In the genomic region with DNA sequence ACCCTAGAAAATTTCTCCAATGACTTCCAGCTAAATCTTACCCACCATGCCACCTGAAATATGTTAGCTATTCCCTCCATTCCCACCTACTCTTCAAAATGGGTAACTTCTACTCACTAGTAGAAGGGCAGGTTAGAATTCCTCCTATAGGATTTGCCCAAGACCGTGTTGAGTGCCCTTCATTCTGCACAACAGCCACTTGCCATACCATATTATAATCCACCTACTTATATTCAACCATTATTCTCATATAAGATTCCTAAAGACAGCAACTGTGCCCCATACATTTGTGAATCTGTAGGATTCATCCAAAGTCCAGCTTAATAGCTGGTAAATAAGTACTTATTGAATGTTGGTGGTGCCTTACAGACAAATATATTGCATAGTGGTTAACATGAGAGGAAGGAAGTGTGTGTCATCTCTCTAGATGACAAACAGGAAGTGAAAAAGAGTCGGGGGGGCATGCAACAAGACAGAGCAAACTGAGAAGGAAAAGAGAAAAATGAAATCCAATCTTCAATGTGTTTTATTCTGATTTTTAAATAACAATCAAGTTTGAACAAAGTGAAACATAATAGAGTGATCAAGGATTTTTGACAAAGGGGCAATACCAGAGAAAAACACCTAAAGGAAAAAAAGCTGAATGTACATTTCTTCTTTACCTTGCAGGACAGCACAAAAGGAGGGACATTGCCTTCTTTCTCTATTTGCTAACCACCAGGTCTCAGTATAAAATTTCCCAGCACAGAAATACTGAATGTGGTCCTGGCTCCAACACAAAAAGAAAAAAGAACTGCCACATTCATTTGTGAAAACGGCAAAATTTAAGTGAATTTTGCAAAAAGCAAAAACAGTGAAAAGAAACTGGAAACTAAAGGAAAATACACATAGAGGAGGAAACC, we compare ENCODE assay signal across 12 cellular contexts.
DNase-seq lines count a peak whose midpoint lies in the region; ATAC-seq, FAIRE-seq and TF ChIP-seq lines count a peak whose summit lies in the region.
"Had no signal": no experiment of that assay in that cellular context is flagged by ENCODE, and none has a peak within 500 bp of the region (broad histone marks: within the 10 kb centered on the region; RNA-seq: fewer than 3 reads in every experiment).

No MANE protein-coding gene starts in this region.

- intact Hi-C loops in activated T-helper 2 cell treated with anti-CD3 and anti-CD28 coated beads, Interferon-gamma antibody, Interleukin-2, Interleukin-4, amounts not matched to agents 10 μg/mL and 5 μg/mL and 100 μg/mL, durations not matched to agents 14 hours and 24 hours and 36 hours (cut with micrococcal nuclease), result no loop called here
- intact Hi-C loops in stomach (cut with DNase I; ENCODE audit: low total_unique reads), result no loop called here

- DNase-seq in A172 (ENCODE audit: low spot score), result peak; percentile 33
- peak; percentile 3 for DNase-seq in GM12865 (ENCODE audit: low read depth)
- peak; percentile 1 for DNase-seq in M059J (ENCODE audit: low read depth)
- no peak for DNase-seq in activated T-helper 2 cell treated with anti-CD3 and anti-CD28 coated beads, Interferon-gamma antibody, Interleukin-2, Interleukin-4, amounts not matched to agents 10 μg/mL and 5 μg/mL and 100 μg/mL, durations not matched to agents 14 hours and 24 hours and 36 hours (ENCODE audit: low spot score)
- no peak for DNase-seq in GM19239 (ENCODE audit: insufficient read length, low spot score)
- no peak for DNase-seq in stomach
- no peak for DNase-seq in NCI-H748 treated with DMSO at 0.1 percent for 48 hours (lab: John Stamatoyannopoulos, UW)
- DNase-seq: Karpas-422, kidney, NCI-H526 treated with DMSO at 0.1 percent for 48 hours, occipital lobe had no signal

- FAIRE-seq in GM19239 (lab: Jason Lieb, UNC), result no peak
- FAIRE-seq: kidney had no signal

- peaks cover 6% of the 10 kb centered on the region for H3K27me3 Mint-ChIP-seq in activated T-helper 2 cell treated with anti-CD3 and anti-CD28 coated beads, Interferon-gamma antibody, Interleukin-2, Interleukin-4, amounts not matched to agents 10 μg/mL and 5 μg/mL and 100 μg/mL, durations not matched to agents 14 hours and 24 hours and 36 hours (ENCODE audit: low read depth)

- no peaks in the 10 kb centered on the region for H3K27me3 ChIP-seq in stomach

- no peak for TF ChIP-seq CTCF in GM12865 (IDR thresholded peaks at IDR 0.05; ENCODE audit: insufficient read depth, low read depth, low read length, missing control alignments)
- no peak for TF ChIP-seq CTCF in stomach (IDR thresholded peaks at IDR 0.05)

- TF ChIP-seq EP300 in stomach (IDR thresholded peaks at IDR 0.05), result no peak

- H3K9me3 ChIP-seq in stomach, result no peaks in the 10 kb centered on the region

- no peak for ATAC-seq in GM21381 (IDR thresholded peaks at IDR 0.05; ENCODE audit: unreplicated experiment)

- no peaks in the 10 kb centered on the region for H3K36me3 Mint-ChIP-seq in activated T-helper 2 cell treated with anti-CD3 and anti-CD28 coated beads, Interferon-gamma antibody, Interleukin-2, Interleukin-4, amounts not matched to agents 10 μg/mL and 5 μg/mL and 100 μg/mL, durations not matched to agents 14 hours and 24 hours and 36 hours (ENCODE audit: low read depth)

- H3K4me3 ChIP-seq in GM12865 (ENCODE audit: low read depth, low read length) (no peak overlapping the region), stomach (no peak overlapping the region)

- peak overlapping the region in 1 of 5 donors; percentile 23 for H3K27ac ChIP-seq in stomach

- no peaks in the 10 kb centered on the region for H3K36me3 ChIP-seq in stomach

- no peaks in the 10 kb centered on the region for H3K4me1 ChIP-seq in stomach

- no peak for TF ChIP-seq POLR2A in stomach (IDR thresholded peaks at IDR 0.05)

- WGBS in stomach, 5 donors, result 68 to 81% (median 76%) methylated on average over 3 of the region's 3 CpGs

- H3K9me3 Mint-ChIP-seq in activated T-helper 2 cell treated with anti-CD3 and anti-CD28 coated beads, Interferon-gamma antibody, Interleukin-2, Interleukin-4, amounts not matched to agents 10 μg/mL and 5 μg/mL and 100 μg/mL, durations not matched to agents 14 hours and 24 hours and 36 hours, result peaks cover 6% of the 10 kb centered on the region

- no peak overlapping the region for H3K4me3 Mint-ChIP-seq in activated T-helper 2 cell treated with anti-CD3 and anti-CD28 coated beads, Interferon-gamma antibody, Interleukin-2, Interleukin-4, amounts not matched to agents 10 μg/mL and 5 μg/mL and 100 μg/mL, durations not matched to agents 14 hours and 24 hours and 36 hours (ENCODE audit: low read depth)

- peak overlapping the region; percentile 29 for H3K27ac Mint-ChIP-seq in activated T-helper 2 cell treated with anti-CD3 and anti-CD28 coated beads, Interferon-gamma antibody, Interleukin-2, Interleukin-4, amounts not matched to agents 10 μg/mL and 5 μg/mL and 100 μg/mL, durations not matched to agents 14 hours and 24 hours and 36 hours

- H3K4me1 Mint-ChIP-seq in activated T-helper 2 cell treated with anti-CD3 and anti-CD28 coated beads, Interferon-gamma antibody, Interleukin-2, Interleukin-4, amounts not matched to agents 10 μg/mL and 5 μg/mL and 100 μg/mL, durations not matched to agents 14 hours and 24 hours and 36 hours (ENCODE audit: low read depth), result no peaks in the 10 kb centered on the region

Comparison
In these comparisons a context has a peak if more than half of its experiments do, and no peak if none do; other contexts are left out.
1. DNase-seq: peak in A172 (single experiment), GM12865 (single experiment) and M059J (single experiment); none in activated T-helper 2 cell treated with anti-CD3 and anti-CD28 coated beads, Interferon-gamma antibody, Interleukin-2, Interleukin-4, amounts not matched to agents 10 μg/mL and 5 μg/mL and 100 μg/mL, durations not matched to agents 14 hours and 24 hours and 36 hours (single experiment), GM19239 (single experiment), stomach (single experiment) and NCI-H748 treated with DMSO at 0.1 percent for 48 hours (single experiment).